15 cellular contexts compared by ENCODE assay signal in the genomic region with DNA sequence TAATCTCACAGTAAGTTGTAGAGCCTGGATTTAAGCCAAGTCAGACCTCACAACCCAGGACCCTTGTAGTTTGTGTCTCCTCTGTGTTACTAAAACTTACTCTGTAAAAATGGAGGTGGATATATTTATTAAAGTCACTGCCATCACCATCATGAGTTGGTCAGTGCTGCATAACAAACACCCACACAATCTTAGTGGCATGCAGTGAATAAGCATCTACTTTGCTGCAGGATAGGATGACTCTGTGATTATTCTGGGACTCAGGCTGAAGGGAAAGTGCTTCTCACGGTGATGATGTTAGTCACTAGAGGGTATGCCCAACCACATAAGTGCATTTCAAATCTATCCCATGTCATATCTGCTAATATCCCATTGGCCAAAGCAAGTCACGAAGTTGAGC.
DNase-seq lines count a peak whose midpoint lies in the region; ATAC-seq lines count a peak whose summit lies in the region.
"Had no signal": no experiment of that assay in that cellular context is flagged by ENCODE, and none has a peak within 500 bp of the region (broad histone marks: within the 10 kb centered on the region; RNA-seq: fewer than 3 reads in every experiment).

No MANE protein-coding gene starts in this region.

- peaks cover 23% of the 10 kb centered on the region for H3K4me1 Mint-ChIP-seq in activated naive CD8-positive, alpha-beta T cell (ENCODE audit: low read depth)
- peaks cover 11 to 32% (median 21%) of the 10 kb centered on the region in 4 donors for H3K4me1 Mint-ChIP-seq in naive thymus-derived CD8-positive, alpha-beta T cell

- DNase-seq in CD1c-positive myeloid dendritic cell (ENCODE audit: extremely low spot score) (peak; percentile 32), EH (ENCODE audit: low read depth) (peak; percentile 8), COLO668 (lab: John Stamatoyannopoulos, UW; ENCODE audit: unreplicated experiment) (no peak), NCI-H2029 treated with DMSO at 0.1 percent for 48 hours (lab: John Stamatoyannopoulos, UW) (no peak)
- no peak for DNase-seq in naive thymus-derived CD8-positive, alpha-beta T cell
- DNase-seq: activated CD8-positive, alpha-beta memory T cell treated with anti-CD3 and anti-CD28 coated beads, Interleukin-2, amount 50 U/mL, for 4 hours; gastrocnemius medialis; H7; NCI-H2081; NCI-H526; psoas muscle; RPMI8226 had no signal

- H3K36me3 Mint-ChIP-seq in activated naive CD8-positive, alpha-beta T cell = peaks cover 2% of the 10 kb centered on the region
- H3K36me3 Mint-ChIP-seq in naive thymus-derived CD8-positive, alpha-beta T cell = no peaks in the 10 kb centered on the region

- H3K27ac Mint-ChIP-seq in activated naive CD8-positive, alpha-beta T cell = peak overlapping the region; percentile 42
- peak overlapping the region in 8 of 10 donors; percentile 6 to 85 (median 56) for H3K27ac Mint-ChIP-seq in naive thymus-derived CD8-positive, alpha-beta T cell
- H3K27ac Mint-ChIP-seq: nephron had no signal

- ATAC-seq in naive thymus-derived CD8-positive, alpha-beta T cell = no peak
- ATAC-seq in HG03571 (IDR thresholded peaks at IDR 0.05; ENCODE audit: unreplicated experiment) = no peak
- ATAC-seq: gastrocnemius medialis, psoas muscle had no signal

- POLR2A ChIA-PET in naive thymus-derived CD8-positive, alpha-beta T cell (lab: Charles Lee) = no interaction called here

- peak overlapping the region; percentile 58 for H3K4me3 Mint-ChIP-seq in activated naive CD8-positive, alpha-beta T cell
- H3K4me3 Mint-ChIP-seq in naive thymus-derived CD8-positive, alpha-beta T cell = peak overlapping the region in 9 of 10 donors; percentile 6 to 57 (median 28)
- H3K4me3 Mint-ChIP-seq: nephron had no signal

- H3K27me3 Mint-ChIP-seq in activated naive CD8-positive, alpha-beta T cell = no peaks in the 10 kb centered on the region
- H3K27me3 Mint-ChIP-seq in naive thymus-derived CD8-positive, alpha-beta T cell = no peaks in the 10 kb centered on the region

- no peaks in the 10 kb centered on the region for H3K9me3 Mint-ChIP-seq in activated naive CD8-positive, alpha-beta T cell (ENCODE audit: low read depth)
- H3K9me3 Mint-ChIP-seq in naive thymus-derived CD8-positive, alpha-beta T cell = no peaks in the 10 kb centered on the region
- H3K9me3 Mint-ChIP-seq: nephron had no signal

Comparison
In these comparisons a context has a peak if more than half of its experiments do, and no peak if none do; other contexts are left out.
1. DNase-seq: peak in CD1c-positive myeloid dendritic cell (single experiment) and EH (single experiment); none in naive thymus-derived CD8-positive, alpha-beta T cell (0 of 10), COLO668 (single experiment) and NCI-H2029 treated with DMSO at 0.1 percent for 48 hours (single experiment).